ENCODE assay signal across 7 cellular contexts in genomic region chr7:5222071-5222470, GRCh38. TPM values are rescaled to one million over a fixed set of nuclear protein-coding genes. Genes with fewer than 3 reads are reported as not detected.
A peak's percentile ranks its signal among the peaks of the same experiment; 100 is the strongest.
DNase-seq lines count a peak whose midpoint lies in the region; ATAC-seq, FAIRE-seq and TF ChIP-seq lines count a peak whose summit lies in the region.
"Not testable (repeated sequence)": the region's sequence is repeated elsewhere in the genome, so short reads cannot be mapped to it uniquely, and the experiment has no call there.

No MANE protein-coding gene starts in this region.

- in situ Hi-C loops in IMR-90 (cut with MboI; ENCODE audit: low sequenced_read_pairs) = not testable (repeated sequence)

- CTCF ChIA-PET in IMR-90 (lab: Yijun Ruan, JAX); RWPE1 (lab: Yijun Ruan, JAX): not testable (repeated sequence)

- H2BK15ac ChIP-seq in IMR-90 (ENCODE audit: low read depth, low read length) = not testable (repeated sequence)

- H4K20me1 ChIP-seq in IMR-90 (ENCODE audit: insufficient read depth, low read length); osteoblast (ENCODE audit: insufficient read depth, low read length): not testable (repeated sequence)
- peaks cover 12% of the 10 kb centered on the region for H4K20me1 ChIP-seq in astrocyte (ENCODE audit: insufficient read depth, low read length)

- H3K27me3 ChIP-seq in IMR-90 (ENCODE audit: control insufficient read depth, insufficient read depth, low read length); astrocyte (ENCODE audit: insufficient read depth, low read length); osteoblast (ENCODE audit: insufficient read depth, low read length); spleen (replicated peaks in 1 of 7): not testable (repeated sequence)

- not testable (repeated sequence) for H4K5ac ChIP-seq in IMR-90 (ENCODE audit: low read depth, low read length)

- not testable (repeated sequence) for H2AK9ac ChIP-seq in IMR-90 (replicated peaks; ENCODE audit: low read depth, low read length, poor library complexity)

- H3K9me1 ChIP-seq in IMR-90 (ENCODE audit: insufficient read depth, low read length) = not testable (repeated sequence)

- not testable (repeated sequence) for BruUV-seq in IMR-90 (replicated peaks; lab: Mats Ljungman, UMichigan)

- not testable (repeated sequence) for H3K9ac ChIP-seq in IMR-90 (ENCODE audit: low read depth, low read length); astrocyte (ENCODE audit: low read length); kidney (ENCODE audit: low read length in 2 of 2)

- H3K9me3 Mint-ChIP-seq in astrocyte (ENCODE audit: unreplicated experiment) = not testable (repeated sequence)

- H3K4me3 Mint-ChIP-seq in astrocyte (ENCODE audit: unreplicated experiment) = not testable (repeated sequence)

- not testable (repeated sequence) for H3K9me3 ChIP-seq in IMR-90 (ENCODE audit: control insufficient read depth, insufficient read depth, low read length); astrocyte (ENCODE audit: insufficient read depth, low read depth, low read length); kidney (ENCODE audit: control insufficient read depth in 1 of 2, low read length in 2 of 2); osteoblast (ENCODE audit: low read depth, low read length); spleen

- not testable (repeated sequence) for H2AK5ac ChIP-seq in IMR-90 (ENCODE audit: low read depth, low read length)

- not testable (repeated sequence) for H2BK5ac ChIP-seq in IMR-90 (ENCODE audit: low read depth, low read length, poor library complexity, severe bottlenecking)

- not testable (repeated sequence) for H3K14ac ChIP-seq in IMR-90 (replicated peaks; ENCODE audit: low read depth, low read length)

- H3K56ac ChIP-seq in IMR-90 (ENCODE audit: extremely low read depth, insufficient read depth, low read length) = not testable (repeated sequence)

- not testable (repeated sequence) for H3K23ac ChIP-seq in IMR-90 (ENCODE audit: low read depth, low read length)

- H3K36me3 Mint-ChIP-seq in astrocyte (ENCODE audit: low read depth, unreplicated experiment) = peaks cover 34% of the 10 kb centered on the region

- not testable (repeated sequence) for FAIRE-seq in astrocyte (lab: Jason Lieb, UNC); kidney (lab: Jason Lieb, UNC)

- not testable (repeated sequence) for H2AFZ ChIP-seq in IMR-90 (replicated peaks; ENCODE audit: low read length, poor library complexity); astrocyte (ENCODE audit: low read depth, low read length); osteoblast (ENCODE audit: low read length)

- not testable (repeated sequence) for H3K79me1 ChIP-seq in IMR-90 (ENCODE audit: low read depth in 1 of 2, low read length in 2 of 2)

- H3K27ac Mint-ChIP-seq in astrocyte (ENCODE audit: unreplicated experiment) = peak overlapping the region; percentile 16

- ATAC-seq in IMR-90 (ENCODE audit: low read depth) = peak; percentile 65

- intact Hi-C loops in IMR-90 (cut with micrococcal nuclease); kidney (cut with DNase I); spleen (cut with DNase I; ENCODE audit: low total_unique reads): not testable (repeated sequence)

- H3K4me1 ChIP-seq in IMR-90 (ENCODE audit: control insufficient read depth, insufficient read depth, low read length); astrocyte (ENCODE audit: insufficient read depth, low read length); kidney (ENCODE audit: control insufficient read depth in 1 of 2, insufficient read depth in 1 of 2, low read depth in 1 of 2, low read length in 2 of 2); osteoblast (ENCODE audit: insufficient read depth, low read length): not testable (repeated sequence)
- H3K4me1 ChIP-seq in spleen = peaks cover 4 to 32% (median 18%) of the 10 kb centered on the region in 6 donors

- not testable (repeated sequence) for H3K27ac ChIP-seq in IMR-90 (ENCODE audit: insufficient read depth, low read length); astrocyte (ENCODE audit: low read depth, low read length); kidney (ENCODE audit: low read depth in 2 of 2, low read length in 2 of 2); osteoblast (ENCODE audit: low read depth, low read length); spleen
- H3K27ac ChIP-seq in RWPE1 = peak overlapping the region; percentile 8; the same call in 1 of the 2 replicates

- not testable (repeated sequence) for TF ChIP-seq CTCF in IMR-90 (conservative IDR thresholded peaks at IDR 0.05; ENCODE audit: low read depth, low read length); RWPE1 (conservative IDR thresholded peaks at IDR 0.05; ENCODE audit: low read depth); astrocyte (IDR thresholded peaks at IDR 0.05; ENCODE audit: insufficient read depth, low read depth, low read length); kidney (IDR thresholded peaks at IDR 0.05; ENCODE audit: borderline replicate concordance, extremely low read depth, insufficient read depth); osteoblast (IDR thresholded peaks at IDR 0.05; ENCODE audit: extremely low read depth, low read depth, low read length); spleen (IDR thresholded peaks at IDR 0.05 in 8 of 11, conservative IDR thresholded peaks at IDR 0.05 in 3 of 11)

- not testable (repeated sequence) for H3K4me2 ChIP-seq in IMR-90 (ENCODE audit: low read depth, low read length); osteoblast (ENCODE audit: insufficient read depth, low read length)
- peak overlapping the region; percentile 25 for H3K4me2 ChIP-seq in astrocyte (ENCODE audit: low read length)

- H3K4me1 Mint-ChIP-seq in astrocyte (ENCODE audit: low read depth, unreplicated experiment) = not testable (repeated sequence)

- not testable (repeated sequence) for H2BK120ac ChIP-seq in IMR-90 (ENCODE audit: low read depth, low read length)

- H3K27me3 Mint-ChIP-seq in astrocyte (ENCODE audit: low read depth, unreplicated experiment) = not testable (repeated sequence)

- not testable (repeated sequence) for TF ChIP-seq RAD21 in IMR-90 (IDR thresholded peaks at IDR 0.05; ENCODE audit: low read length)

- H4K91ac ChIP-seq in IMR-90 (ENCODE audit: insufficient read depth, low read depth, low read length) = not testable (repeated sequence)

- not testable (repeated sequence) for H4K8ac ChIP-seq in IMR-90 (ENCODE audit: low read depth in 2 of 2, low read length in 2 of 2)

- not testable (repeated sequence) for H3K4ac ChIP-seq in IMR-90 (ENCODE audit: low read depth, low read length)

- H3K79me2 ChIP-seq in astrocyte (ENCODE audit: insufficient read depth, low read length); osteoblast (ENCODE audit: insufficient read depth, low read length): not testable (repeated sequence)

- dilution Hi-C loops in IMR-90 (cut with HindIII; ENCODE audit: low sequenced_read_pairs, unreplicated experiment) = not testable (repeated sequence)

- not testable (repeated sequence) for H2BK20ac ChIP-seq in IMR-90 (ENCODE audit: low read depth, low read length)

- H3K18ac ChIP-seq in IMR-90 (ENCODE audit: low read depth, low read length) = not testable (repeated sequence)

- WGBS in IMR-90 (ENCODE audit: extremely low coverage in 2 of 2, insufficient read length in 1 of 2), 2 experiments = no CpG with 5 or more reads among the region's 8 CpGs
- WGBS in spleen, 5 donors = 78 to 96% (median 93%) methylated on average over 8 of the region's 8 CpGs

- TF ChIP-seq POLR2A in IMR-90 (IDR thresholded peaks at IDR 0.05; ENCODE audit: low read depth, low read length); spleen (IDR thresholded peaks at IDR 0.05): not testable (repeated sequence)

- POLR2A ChIA-PET in IMR-90 (lab: Charles Lee; ENCODE audit: unreplicated experiment); RWPE1 (lab: Yijun Ruan, JAX; ENCODE audit: low non-redundant PET): not testable (repeated sequence)

- DNase-seq in EH (ENCODE audit: low read depth) (peak; percentile 51), IMR-90 (peak; percentile 10), kidney (peak; percentile 21), osteoblast (ENCODE audit: insufficient read length, low spot score, missing footprints) (peak; percentile 81), spleen (peak; percentile 19)
- DNase-seq in RWPE1 (ENCODE audit: low spot score); astrocyte (ENCODE audit: low read depth): not testable (repeated sequence)

- not testable (repeated sequence) for H3K4me3 ChIP-seq in IMR-90 (ENCODE audit: insufficient read depth, low read depth, low read length); astrocyte (ENCODE audit: insufficient read depth, low read depth, low read length); kidney (ENCODE audit: low read length in 2 of 2); osteoblast (ENCODE audit: insufficient read depth, low read length); spleen

- H3K36me3 ChIP-seq in IMR-90 (ENCODE audit: control insufficient read depth, insufficient read depth, low read length) = peaks cover 69% of the 10 kb centered on the region
- H3K36me3 ChIP-seq in astrocyte (ENCODE audit: insufficient read depth, low read length) = peaks cover 24% of the 10 kb centered on the region
- peaks cover 40 to 71% of the 10 kb centered on the region in 2 donors for H3K36me3 ChIP-seq in kidney (ENCODE audit: control insufficient read depth in 1 of 2, insufficient read depth in 2 of 2, low read length in 2 of 2)
- H3K36me3 ChIP-seq in osteoblast (ENCODE audit: insufficient read depth, low read length) = peaks cover 76% of the 10 kb centered on the region
- peaks cover 2 to 100% (median 80%) of the 10 kb centered on the region in 6 donors for H3K36me3 ChIP-seq in spleen

RNA-seq across cellular contexts. Expression of gene WIPI2, which starts 32.0 kb away (rescaled TPM):
- total RNA-seq in IMR-90 (2012; rRNA removed) = 68.9 and 86.2 TPM in 2 replicates
- 70.2 and 75.6 TPM in 2 replicates for polyA plus RNA-seq in IMR-90 (2012; rRNA removed)
- polyA plus RNA-seq in IMR-90 (2012; cell fraction: cytosol; rRNA removed) = 62.7 and 71.0 TPM in 2 replicates
- polyA plus RNA-seq in IMR-90 (2012; cell fraction: nucleus; rRNA removed; ENCODE audit: low replicate concordance) = 61.9 and 68.4 TPM in 2 replicates
- 73.3 and 76.6 TPM in 2 replicates for total RNA-seq in astrocyte
- total RNA-seq in kidney = 56.1 TPM
- polyA plus RNA-seq in kidney (ENCODE audit: insufficient read depth, low read depth, low replicate concordance) = 48.1 TPM
- 63.7 and 68.4 TPM in 2 replicates for total RNA-seq in osteoblast
- total RNA-seq in spleen = 10 to 100 TPM; 56.8 to 65.7 (median 64.0) TPM
- polyA plus RNA-seq in spleen = 10 to 100 TPM; 32.6 to 38.2 (median 33.2) TPM
